8 cellular contexts compared by ENCODE assay signal in genomic region chr12:121578230-121579189, GRCh38. TPM values are rescaled to one million over a fixed set of nuclear protein-coding genes. Genes with fewer than 3 reads are reported as not detected.
A peak's percentile ranks its signal among the peaks of the same experiment; 100 is the strongest.
DNase-seq lines count a peak whose midpoint lies in the region; ATAC-seq, FAIRE-seq and TF ChIP-seq lines count a peak whose summit lies in the region.

No MANE protein-coding gene starts in this region.

- CTCF ChIA-PET in WTC11 (lab: Charles Lee), result interaction anchor here (0.6 to 6.0 kb wide), 6 partner anchors 26 to 104 kb away, joined by 3 to 61 read pairs (median 15); partner anchors contain the start of gene ORAI1
- CTCF ChIA-PET in naive thymus-derived CD4-positive, alpha-beta T cell (lab: Charles Lee), result interaction anchor here (0.7 to 2.7 kb wide), 11 partner anchors 13 to 216 kb away, joined by 3 to 11 read pairs (median 5); partner anchors contain the start of genes MORN3 and ORAI1

- no peaks in the 10 kb centered on the region for H3K9me3 Mint-ChIP-seq in WTC11
- H3K9me3 Mint-ChIP-seq in naive thymus-derived CD4-positive, alpha-beta T cell, result no peaks in the 10 kb centered on the region

- peaks cover 0 to 29% (median 9%) of the 10 kb centered on the region in 3 experiments for H3K36me3 ChIP-seq in naive thymus-derived CD4-positive, alpha-beta T cell (ENCODE audit: control insufficient read depth in 2 of 3, insufficient read depth in 3 of 3, low read length in 3 of 3)

- DNase-seq in WTC11 (ENCODE audit: low spot score), result peak; percentile 50
- no peak for DNase-seq in epithelial cell of prostate (ENCODE audit: low read depth, low spot score)
- DNase-seq in naive thymus-derived CD4-positive, alpha-beta T cell, result peak in 8 of 9 donors; percentile 16 to 48 (median 23)
- DNase-seq in NCI-H2196 treated with DMSO at 0.1 percent for 48 hours (lab: John Stamatoyannopoulos, UW; ENCODE audit: unreplicated experiment), result no peak
- DNase-seq in NCI-H1436 (lab: John Stamatoyannopoulos, UW), result no peak
- no peak for DNase-seq in HTR-8/SVneo (ENCODE audit: insufficient read length, low spot score)
- no peak for DNase-seq in NCI-H69 (lab: John Stamatoyannopoulos, UW)

- no peak; the same call in 1 of the 2 replicates for ATAC-seq in WTC11
- ATAC-seq in naive thymus-derived CD4-positive, alpha-beta T cell, result no peak

- peak overlapping the region; percentile 94 for H3K27ac ChIP-seq in epithelial cell of prostate
- H3K27ac ChIP-seq in naive thymus-derived CD4-positive, alpha-beta T cell (ENCODE audit: low read depth, low read length), result peak overlapping the region; percentile 91

- peak overlapping the region; percentile 99 for H3K27ac Mint-ChIP-seq in WTC11
- H3K27ac Mint-ChIP-seq in naive thymus-derived CD4-positive, alpha-beta T cell, result peak overlapping the region in 8 of 9 donors; percentile 66 to 98 (median 88)

- peaks cover 28% of the 10 kb centered on the region for H3K36me3 Mint-ChIP-seq in WTC11
- peaks cover 3 to 22% (median 15%) of the 10 kb centered on the region in 5 donors for H3K36me3 Mint-ChIP-seq in naive thymus-derived CD4-positive, alpha-beta T cell

- H3K9me3 ChIP-seq in naive thymus-derived CD4-positive, alpha-beta T cell (ENCODE audit: control insufficient read depth in 2 of 3, low read length in 3 of 3), result no peaks in the 10 kb centered on the region

- POLR2A ChIA-PET in WTC11 (lab: Charles Lee), result interaction anchor here (0.5 to 6.9 kb wide), 10 partner anchors 13 to 224 kb away, joined by 3 to 73 read pairs (median 4); partner anchors contain the start of gene ORAI1
- POLR2A ChIA-PET in naive thymus-derived CD4-positive, alpha-beta T cell (lab: Charles Lee), result interaction anchor here (0.8 to 6.6 kb wide), 17 partner anchors 9 to 224 kb away, joined by 3 to 127 read pairs (median 5); partner anchors contain the start of genes ORAI1 and SETD1B

- H3K27me3 Mint-ChIP-seq in WTC11 (ENCODE audit: low read depth), result no peaks in the 10 kb centered on the region
- no peaks in the 10 kb centered on the region for H3K27me3 Mint-ChIP-seq in naive thymus-derived CD4-positive, alpha-beta T cell

- no peaks in the 10 kb centered on the region for H3K27me3 ChIP-seq in naive thymus-derived CD4-positive, alpha-beta T cell (ENCODE audit: control insufficient read depth in 2 of 2, insufficient read depth in 2 of 2, low read length in 2 of 2)

- FAIRE-seq in HTR-8/SVneo (lab: Jason Lieb, UNC), result no peak

- intact Hi-C loops in naive thymus-derived CD4-positive, alpha-beta T cell (cut with micrococcal nuclease), result loop anchor here in 1 of 2 donors (1.0 to 2.0 kb wide), 3 partner anchors 41 to 78 kb away; no protein-coding TSS in a partner anchor

- H3K4me1 Mint-ChIP-seq in WTC11, result peaks cover 48% of the 10 kb centered on the region
- peaks cover 24 to 55% (median 43%) of the 10 kb centered on the region in 7 donors for H3K4me1 Mint-ChIP-seq in naive thymus-derived CD4-positive, alpha-beta T cell

- H3K4me1 ChIP-seq in naive thymus-derived CD4-positive, alpha-beta T cell (ENCODE audit: control insufficient read depth in 2 of 2, insufficient read depth in 2 of 2, low read length in 2 of 2), result peaks cover 25 to 28% of the 10 kb centered on the region in 2 donors

- peak overlapping the region; percentile 99 for H3K4me3 Mint-ChIP-seq in WTC11
- H3K4me3 Mint-ChIP-seq in naive thymus-derived CD4-positive, alpha-beta T cell, result peak overlapping the region; percentile 76 to 100 (median 96)

- peak overlapping the region; percentile 75 for H3K4me3 ChIP-seq in naive thymus-derived CD4-positive, alpha-beta T cell (ENCODE audit: low read length)

- peak; percentile 24 for TF ChIP-seq CTCF in GM12873 (IDR thresholded peaks at IDR 0.05; ENCODE audit: insufficient read depth, low read depth, low read length, missing control alignments)
- no peak for TF ChIP-seq CTCF in WTC11 (IDR thresholded peaks at IDR 0.05)

TF ChIP-seq in WTC11, 78 proteins besides CTCF, POLR2A, EP300 and RAD21 (continues in another document):
- TF ChIP-seq HMGA2 (CRISPR knock-in tag; IDR thresholded peaks at IDR 0.05) (no peak), ZNF138 (CRISPR knock-in tag; conservative IDR thresholded peaks at IDR 0.05) (0 out of 2 replicates have a peak, but pooled peaks have one; percentile 67), STAT6 (CRISPR knock-in tag; conservative IDR thresholded peaks at IDR 0.05; ENCODE audit: low read depth) (no peak), PRDM15 (CRISPR knock-in tag; IDR thresholded peaks at IDR 0.05) (no peak), ZNF423 (CRISPR knock-in tag; IDR thresholded peaks at IDR 0.05) (peak; percentile 65), E2F4 (CRISPR knock-in tag; IDR thresholded peaks at IDR 0.05; ENCODE audit: borderline replicate concordance, low read depth) (0 out of 2 replicates have a peak, but pooled peaks have one; percentile 79)

RNA-seq across cellular contexts. Expression of gene KDM2B, which starts 2.3 kb away (rescaled TPM):
- total RNA-seq in WTC11 (2021), result 147 to 155 TPM (median 152 TPM) in 3 replicates
- 10 to 100 TPM; 66.4 to 91.7 (median 80.7) TPM for total RNA-seq in naive thymus-derived CD4-positive, alpha-beta T cell
- 10 to 100 TPM; 12.6 to 22.5 TPM for polyA plus RNA-seq in naive thymus-derived CD4-positive, alpha-beta T cell

RNA-seq across cellular contexts. Expression of gene ORAI1, which starts 47.8 kb away (rescaled TPM):
- total RNA-seq in WTC11 (2021), result 27.7 to 28.9 TPM (median 28.6 TPM) in 3 replicates
- 10 to 100 TPM; 34.4 to 73.5 (median 50.6) TPM for total RNA-seq in naive thymus-derived CD4-positive, alpha-beta T cell
- 100 to 1,000 TPM; 180 to 256 TPM for polyA plus RNA-seq in naive thymus-derived CD4-positive, alpha-beta T cell

Comparison
In these comparisons a context has a peak if more than half of its experiments do, and no peak if none do; other contexts are left out.
1. DNase-seq: peak in WTC11 (single experiment) and naive thymus-derived CD4-positive, alpha-beta T cell (8 of 9); none in epithelial cell of prostate (single experiment), NCI-H2196 treated with DMSO at 0.1 percent for 48 hours (single experiment), NCI-H1436 (single experiment), HTR-8/SVneo (single experiment) and NCI-H69 (single experiment).